ENCODE assay signal across 9 cellular contexts in the genomic region with DNA sequence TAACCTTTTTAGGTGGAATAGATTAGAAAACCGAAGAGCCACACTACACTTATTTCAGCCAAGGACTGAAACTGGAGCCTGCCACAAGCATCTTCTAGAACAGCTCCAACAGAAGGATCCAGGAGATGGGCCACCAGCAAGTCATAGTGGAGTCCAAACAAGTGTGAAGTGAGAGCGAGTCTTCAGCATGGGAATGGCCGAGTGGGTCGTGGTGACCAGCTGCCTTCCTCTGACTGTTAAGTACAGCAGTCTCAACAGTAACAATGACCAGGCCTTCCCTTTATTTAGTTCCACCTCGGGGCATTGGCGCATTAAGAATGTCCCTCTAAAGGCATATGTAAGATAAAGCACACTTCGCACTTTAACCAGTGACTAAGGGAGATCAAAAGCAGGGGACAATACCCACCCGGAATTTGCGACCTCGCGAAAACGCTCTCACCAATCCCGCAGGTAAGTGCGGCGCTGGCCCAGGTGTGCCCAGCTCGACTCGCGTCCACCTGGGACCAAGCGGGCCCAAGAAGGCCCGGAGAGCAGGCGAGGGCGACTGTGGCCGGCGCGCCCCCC. TPM values are rescaled to one million over a fixed set of nuclear protein-coding genes. Genes with fewer than 3 reads are reported as not detected.
A peak's percentile ranks its signal among the peaks of the same experiment; 100 is the strongest.
DNase-seq lines count a peak whose midpoint lies in the region; ATAC-seq and TF ChIP-seq lines count a peak whose summit lies in the region.
"Had no signal": no experiment of that assay in that cellular context is flagged by ENCODE, and none has a peak within 500 bp of the region (broad histone marks: within the 10 kb centered on the region; RNA-seq: fewer than 3 reads in every experiment).

No MANE protein-coding gene starts in this region.

- H3K36me3 ChIP-seq in hepatocyte (replicated peaks; ENCODE audit: insufficient read depth, low read depth) = no peaks in the 10 kb centered on the region
- no peaks in the 10 kb centered on the region for H3K36me3 ChIP-seq in prostate gland

- TSS peak; percentile 56 for BruUV-seq in Calu3 (replicated peaks; lab: Mats Ljungman, UMichigan)

- H3K27me3 ChIP-seq in hepatocyte (peaks cover 33% of the 10 kb centered on the region), prostate gland (replicated peaks; ENCODE audit: insufficient read depth) (no peaks in the 10 kb centered on the region)

- no peaks in the 10 kb centered on the region for H3K9me2 ChIP-seq in hepatocyte (replicated peaks; ENCODE audit: insufficient read depth)

- H3K36me3 Mint-ChIP-seq in Calu3 (ENCODE audit: insufficient read depth, unreplicated experiment) = peaks cover 14% of the 10 kb centered on the region
- H3K36me3 Mint-ChIP-seq in T-helper 17 cell (ENCODE audit: low read depth) = peaks cover 3% of the 10 kb centered on the region

- ATAC-seq in T-helper 17 cell = no peak
- no peak for ATAC-seq in GM21717 (IDR thresholded peaks at IDR 0.05; ENCODE audit: unreplicated experiment)
- no peak for ATAC-seq in HG03565 (IDR thresholded peaks at IDR 0.05; ENCODE audit: unreplicated experiment)
- ATAC-seq in esophagus mucosa = no peak

- DNase-seq in Calu3 = no peak
- DNase-seq in T-helper 17 cell = no peak
- DNase-seq in hepatocyte (ENCODE audit: low spot score) = no peak
- no peak for DNase-seq in prostate gland (ENCODE audit: low spot score)
- DNase-seq in HUDEP-2 (lab: John Stamatoyannopoulos, UW; ENCODE audit: unreplicated experiment in 76 of 76) = no peak
- DNase-seq: stimulated activated naive CD4-positive, alpha-beta T cell treated with Interleukin-2 at 50 U/mL for 16 hours had no signal

- H4K20me1 ChIP-seq in hepatocyte (ENCODE audit: insufficient read depth, poor library complexity, severe bottlenecking) = no peaks in the 10 kb centered on the region

- H3K27ac ChIP-seq in hepatocyte = peak overlapping the region; percentile 86
- peak overlapping the region; percentile 81 to 84 for H3K27ac ChIP-seq in prostate gland

- H3K4me1 Mint-ChIP-seq in Calu3 (ENCODE audit: low read depth, unreplicated experiment) (peaks cover 15% of the 10 kb centered on the region), T-helper 17 cell (no peaks in the 10 kb centered on the region)

- H2AFZ ChIP-seq in hepatocyte = peak overlapping the region; percentile 76

- intact Hi-C loops in Calu3 (cut with micrococcal nuclease; ENCODE audit: unreplicated experiment) = no loop called here
- intact Hi-C loops in prostate gland (cut with DNase I) = loop anchor here (10.0 kb wide), 1 partner anchor 1119 kb away; the partner anchor contains the start of gene ZBTB14

- CTCF ChIA-PET in Calu3 (lab: Charles Lee) = no interaction called here

- no peak overlapping the region for H3K27ac Mint-ChIP-seq in Calu3 (ENCODE audit: unreplicated experiment)
- H3K27ac Mint-ChIP-seq in T-helper 17 cell = no peak overlapping the region

- H3K9me3 Mint-ChIP-seq in Calu3 (ENCODE audit: low read depth, unreplicated experiment) = no peaks in the 10 kb centered on the region

- TF ChIP-seq CTCF in Calu3 (IDR thresholded peaks at IDR 0.05; ENCODE audit: unreplicated experiment) (no peak), hepatocyte (IDR thresholded peaks at IDR 0.05; ENCODE audit: poor library complexity) (no peak), prostate gland (IDR thresholded peaks at IDR 0.05) (no peak)

- peaks cover 63% of the 10 kb centered on the region for H3K27me3 Mint-ChIP-seq in Calu3 (ENCODE audit: unreplicated experiment)
- peaks cover 16% of the 10 kb centered on the region for H3K27me3 Mint-ChIP-seq in T-helper 17 cell

- H3K4me1 ChIP-seq in hepatocyte (ENCODE audit: insufficient read depth) = peaks cover 3% of the 10 kb centered on the region
- H3K4me1 ChIP-seq in prostate gland (replicated peaks) = no peaks in the 10 kb centered on the region

- peak overlapping the region; percentile 90 for H3K4me2 ChIP-seq in hepatocyte

- H3K9me3 ChIP-seq in T-helper 17 cell (ENCODE audit: control insufficient read depth, low read length, poor library complexity, severe bottlenecking) (no peaks in the 10 kb centered on the region), hepatocyte (ENCODE audit: low read depth) (no peaks in the 10 kb centered on the region), prostate gland (no peaks in the 10 kb centered on the region)

- H3K4me3 ChIP-seq in hepatocyte = peak overlapping the region; percentile 98
- H3K4me3 ChIP-seq in prostate gland = peak overlapping the region; percentile 78 to 89

- H3K79me2 ChIP-seq in hepatocyte = peaks cover 9% of the 10 kb centered on the region

- H3K4me3 Mint-ChIP-seq in Calu3 (ENCODE audit: low read depth, unreplicated experiment) = peak overlapping the region; percentile 83
- H3K4me3 Mint-ChIP-seq in T-helper 17 cell = peak overlapping the region; percentile 0

- WGBS in hepatocyte (ENCODE audit: low lambda C conversion rate, missing lambda C conversion rate) = 17% methylated on average over 25 of the region's 25 CpGs
- 41% methylated on average over 14 of the region's 25 CpGs for WGBS in prostate gland

- TF ChIP-seq POLR2A in prostate gland (IDR thresholded peaks at IDR 0.05) = no peak

RNA-seq across cellular contexts. Expression of gene L3MBTL4, which starts 1.1 kb away (rescaled TPM):
- total RNA-seq in Calu3 (2022) = 2.1 and 2.4 TPM in 2 replicates
- under 1 TPM; 0.18 to 0.80 TPM for total RNA-seq in T-helper 17 cell
- 7.6 and 14.1 TPM in 2 replicates for total RNA-seq in hepatocyte
- polyA plus RNA-seq in hepatocyte = 4.1 and 4.8 TPM in 2 replicates
- 10 to 100 TPM in 1 of 2 donors, 1 to 10 TPM in 1; 3.5 to 20.5 TPM for total RNA-seq in prostate gland
- 4.8 TPM for total RNA-seq in esophagus mucosa
